Comparison of ENCODE assay signal across 8 cellular contexts in the genomic region with DNA sequence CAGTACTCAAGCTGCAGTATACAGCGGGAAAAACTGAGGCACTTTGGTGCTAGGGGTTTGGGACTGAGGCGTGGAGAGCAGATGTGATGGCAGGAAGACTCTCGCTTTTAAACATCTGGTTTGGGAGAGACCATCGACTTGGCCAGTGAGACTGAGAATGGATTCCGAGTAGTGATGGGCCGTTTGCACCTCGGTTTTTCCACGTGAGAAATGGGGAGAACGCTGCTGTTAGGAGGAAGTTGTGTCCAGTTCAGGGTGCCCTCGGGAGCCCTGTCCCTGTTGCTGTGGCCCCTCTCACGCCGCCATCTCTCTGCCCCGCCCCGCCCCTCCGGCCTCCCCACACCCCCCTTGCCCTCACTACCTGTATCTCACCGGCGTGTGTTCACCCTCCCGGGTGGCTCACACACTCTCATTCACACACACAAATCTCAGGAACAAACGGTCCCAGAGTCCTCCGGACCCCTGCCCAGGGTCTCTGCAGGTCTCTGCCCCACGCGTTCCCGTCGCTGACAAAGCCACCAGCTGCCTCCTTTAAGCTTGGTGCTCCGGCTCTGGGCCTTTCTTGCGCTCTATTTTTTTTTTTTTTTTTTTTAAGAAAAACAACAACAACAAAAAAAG. TPM values are rescaled to one million over a fixed set of nuclear protein-coding genes. Genes with fewer than 3 reads are reported as not detected.
DNase-seq lines count a peak whose midpoint lies in the region; ATAC-seq and TF ChIP-seq lines count a peak whose summit lies in the region.

No MANE protein-coding gene starts in this region.

- no peak overlapping the region for H3K23ac ChIP-seq in H9 (ENCODE audit: insufficient read length, low read depth, low read length)

- H3K27me3 Mint-ChIP-seq in H9 (ENCODE audit: low read depth): peaks cover 8% of the 10 kb centered on the region

- H3K27ac ChIP-seq in H9 (ENCODE audit: insufficient read length, low read depth, low read length) (no peak overlapping the region), VCaP (peak overlapping the region; percentile 98)

- no peak overlapping the region for H2BK5ac ChIP-seq in H9 (ENCODE audit: insufficient read length, low read length)

- H3K36me3 Mint-ChIP-seq in H9 (ENCODE audit: insufficient read depth in 1 of 3, low read depth in 3 of 3): peaks cover 16 to 22% (median 21%) of the 10 kb centered on the region in 3 experiments; a peak in 6 of 7 replicates

- H3K4me2 ChIP-seq in H9 (ENCODE audit: insufficient read depth, insufficient read length, low read length): peak overlapping the region; percentile 64
- peak overlapping the region; percentile 88 for H3K4me2 ChIP-seq in skeletal muscle satellite cell (ENCODE audit: low read length)

- H3K4me3 ChIP-seq in fibroblast of villous mesenchyme (ENCODE audit: low read depth, low read length): peak overlapping the region; percentile 83
- H3K4me3 ChIP-seq in skeletal muscle satellite cell (ENCODE audit: low read length): peak overlapping the region; percentile 81

- H3K14ac ChIP-seq in H9 (ENCODE audit: insufficient read depth, low read length): no peak overlapping the region

- DNase-seq in H9 (no peak), fibroblast of villous mesenchyme (ENCODE audit: low read depth) (peak; percentile 30), SKM-1 treated with dmso at 0.1 percent for 144 hours (lab: John Stamatoyannopoulos, UW; ENCODE audit: unreplicated experiment) (no peak), A172 (ENCODE audit: low spot score) (no peak), NCI-H1436 treated with DMSO at 0.1 percent for 48 hours (lab: John Stamatoyannopoulos, UW) (no peak)

- H3K36me3 ChIP-seq in skeletal muscle satellite cell (ENCODE audit: insufficient read depth, low read length): no peaks in the 10 kb centered on the region

- H2BK12ac ChIP-seq in H9 (ENCODE audit: insufficient read length, low read depth, low read length): no peak overlapping the region

- H3K27me3 ChIP-seq in H9 (ENCODE audit: insufficient read depth, low read length): 0 out of 2 replicates have a peak, but pooled peaks cover 2% of the 10 kb centered on the region
- no peaks in the 10 kb centered on the region for H3K27me3 ChIP-seq in skeletal muscle satellite cell (ENCODE audit: control insufficient read depth, insufficient read depth, low read length)

- no peak overlapping the region for H2AK5ac ChIP-seq in H9 (ENCODE audit: insufficient read length, low read length)

- no peak for ATAC-seq in HG02870 (IDR thresholded peaks at IDR 0.05; ENCODE audit: unreplicated experiment)

- no peak overlapping the region for H2BK120ac ChIP-seq in H9 (ENCODE audit: low read depth, low read length, poor library complexity, severe bottlenecking)

- no peak overlapping the region for H2AFZ ChIP-seq in H9 (ENCODE audit: low read length)

- no peak overlapping the region for H4K91ac ChIP-seq in H9 (ENCODE audit: insufficient read length, low read depth, low read length)

- peaks cover 2% of the 10 kb centered on the region for H4K20me1 ChIP-seq in H9 (ENCODE audit: control insufficient read depth, insufficient read depth, insufficient read length)

- H3K56ac ChIP-seq in H9 (ENCODE audit: insufficient read length, low read depth, low read length): no peak overlapping the region

- H3K9me3 Mint-ChIP-seq in H9: peaks cover 0 to 2% of the 10 kb centered on the region in 2 experiments; a peak in 1 of 5 replicates

- H3K9ac ChIP-seq in H9 (ENCODE audit: extremely low read depth, insufficient read length, low read length) (peak overlapping the region; percentile 35), skeletal muscle satellite cell (ENCODE audit: low read depth, low read length) (peak overlapping the region; percentile 70)

- H4K8ac ChIP-seq in H9 (replicated peaks; ENCODE audit: insufficient read length, low read depth, low read length): no peak overlapping the region

- peaks cover 2% of the 10 kb centered on the region; the same call in 1 of the 2 replicates for H3K4me1 ChIP-seq in H9 (ENCODE audit: insufficient read depth, low read length)
- peaks cover 32% of the 10 kb centered on the region for H3K4me1 ChIP-seq in skeletal muscle satellite cell (ENCODE audit: control insufficient read depth, insufficient read depth, low read length)

- H3K79me1 ChIP-seq in H9 (ENCODE audit: insufficient read depth, low read depth, low read length, poor library complexity, severe bottlenecking): no peaks in the 10 kb centered on the region

- WGBS in H9 (ENCODE audit: extremely low coverage, insufficient read length, low lambda C conversion rate): no CpG with 5 or more reads among the region's 26 CpGs

- H3K4ac ChIP-seq in H9 (ENCODE audit: low read depth, low read length): no peak overlapping the region

- peaks cover 16% of the 10 kb centered on the region for H3K23me2 ChIP-seq in H9 (ENCODE audit: insufficient read length, low read depth, low read length, poor library complexity, severe bottlenecking)

- peak overlapping the region in 1 of 3 experiments; percentile 65; a peak in 1 of 7 replicates for H3K27ac Mint-ChIP-seq in H9

- peaks cover 37 to 39% of the 10 kb centered on the region in 2 experiments for H3K4me1 Mint-ChIP-seq in H9

- H3K79me2 ChIP-seq in H9 (ENCODE audit: insufficient read depth, low read length): peaks cover 9% of the 10 kb centered on the region; the same call in 1 of the 2 replicates

- H3K4me3 Mint-ChIP-seq in H9: peak overlapping the region; percentile 87 to 88

- no peak overlapping the region for H2BK15ac ChIP-seq in H9 (ENCODE audit: low read depth, low read length)

- no peak overlapping the region for H3K18ac ChIP-seq in H9 (ENCODE audit: insufficient read length, low read depth, low read length)

- no peak overlapping the region for H4K5ac ChIP-seq in H9 (ENCODE audit: insufficient read length, low read depth, low read length)

- H3T11ph ChIP-seq in H9 (ENCODE audit: low read length): no peak overlapping the region

- no peak overlapping the region for H2BK20ac ChIP-seq in H9 (ENCODE audit: low read depth, low read length, poor library complexity, severe bottlenecking)

- TF ChIP-seq CTCF in H9 (conservative IDR thresholded peaks at IDR 0.05): no peak
- no peak for TF ChIP-seq CTCF in VCaP (conservative IDR thresholded peaks at IDR 0.05)
- no peak for TF ChIP-seq CTCF in fibroblast of villous mesenchyme (IDR thresholded peaks at IDR 0.05; ENCODE audit: insufficient read depth, low read depth, low read length)

- no peaks in the 10 kb centered on the region for H3K9me3 ChIP-seq in H9 (ENCODE audit: control insufficient read depth, low read depth, low read length)
- no peaks in the 10 kb centered on the region for H3K9me3 ChIP-seq in skeletal muscle satellite cell (replicated peaks; ENCODE audit: low read length)

RNA-seq across cellular contexts. Expression of gene SOX12, which starts 2.7 kb away (rescaled TPM):
- total RNA-seq in H9 (2021) (54.4 and 55.1 TPM in 2 replicates), fibroblast of villous mesenchyme (6.0 and 6.8 TPM in 2 replicates)
- total RNA-seq in skeletal muscle satellite cell (2012; rRNA removed): 3.3 and 4.2 TPM in 2 replicates
- total RNA-seq in A172 (2014; rRNA removed; shearing (Covaris generic)): 7.4 and 9.4 TPM in 2 replicates

RNA-seq across cellular contexts. Expression of gene NRSN2, which starts 18.9 kb away (rescaled TPM):
- 18.9 and 22.7 TPM in 2 replicates for total RNA-seq in H9 (2021)
- 53.5 and 73.1 TPM in 2 replicates for total RNA-seq in fibroblast of villous mesenchyme
- total RNA-seq in skeletal muscle satellite cell (2012; rRNA removed): 18.0 and 28.8 TPM in 2 replicates
- 28.5 and 45.1 TPM in 2 replicates for total RNA-seq in A172 (2014; rRNA removed; shearing (Covaris generic))

RNA-seq across cellular contexts. Expression of gene ZCCHC3, which starts 30.7 kb away (rescaled TPM):
- 41.3 and 43.3 TPM in 2 replicates for total RNA-seq in H9 (2021)
- 10.6 and 11.2 TPM in 2 replicates for total RNA-seq in fibroblast of villous mesenchyme
- 3.7 and 4.1 TPM in 2 replicates for total RNA-seq in skeletal muscle satellite cell (2012; rRNA removed)
- 12.9 and 18.2 TPM in 2 replicates for total RNA-seq in A172 (2014; rRNA removed; shearing (Covaris generic))

RNA-seq across cellular contexts. Expression of gene C20orf96, which starts 37.5 kb away (rescaled TPM):
- total RNA-seq in H9 (2021) (13.8 and 14.5 TPM in 2 replicates), fibroblast of villous mesenchyme (1.3 and 1.9 TPM in 2 replicates)
- 1.1 and 1.8 TPM in 2 replicates for total RNA-seq in skeletal muscle satellite cell (2012; rRNA removed)
- total RNA-seq in A172 (2014; rRNA removed; shearing (Covaris generic)): 3.1 and 3.8 TPM in 2 replicates

RNA-seq across cellular contexts. Expression of gene TRIB3, which starts 52.5 kb away (rescaled TPM):
- total RNA-seq in H9 (2021) (20.0 and 20.8 TPM in 2 replicates), fibroblast of villous mesenchyme (36.7 and 100 TPM in 2 replicates)
- total RNA-seq in skeletal muscle satellite cell (2012; rRNA removed): 23.8 and 58.3 TPM in 2 replicates
- total RNA-seq in A172 (2014; rRNA removed; shearing (Covaris generic)): 23.2 and 25.6 TPM in 2 replicates
